1 cellular context compared by ENCODE assay signal in the genomic region with DNA sequence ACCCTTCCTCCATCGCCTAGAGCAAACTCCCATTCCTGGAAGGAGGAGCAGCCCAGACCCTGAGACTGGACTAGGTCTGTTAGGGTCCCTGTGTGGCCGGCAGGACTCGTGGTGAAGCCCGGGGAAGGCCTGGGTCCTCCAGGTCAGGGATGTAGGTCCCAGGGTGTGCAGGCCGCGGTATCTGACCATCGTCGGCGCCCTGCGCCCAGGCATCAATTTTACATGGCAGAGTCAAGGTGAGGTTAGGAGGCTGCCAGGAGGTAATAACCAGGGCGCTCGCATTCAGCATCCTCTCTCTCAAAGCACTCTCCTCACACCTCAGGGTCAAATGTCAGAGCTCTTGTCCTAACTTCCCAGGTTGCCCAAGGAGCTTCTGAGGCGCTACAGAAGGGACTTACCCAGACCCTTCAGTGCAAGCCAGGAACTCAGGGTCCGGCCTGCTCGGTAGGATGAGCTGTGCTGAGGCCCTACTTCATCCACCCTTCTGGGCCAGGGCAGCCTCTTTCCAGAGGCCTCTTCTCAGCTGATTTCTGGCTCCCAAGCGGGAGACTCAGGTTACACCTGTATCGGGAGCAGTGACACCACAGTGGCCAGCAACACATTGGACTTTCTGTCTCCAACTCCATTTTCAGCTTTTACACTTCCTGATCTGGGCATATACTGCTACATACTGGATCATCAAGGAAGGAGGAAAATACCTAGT.
TF ChIP-seq lines count a peak whose summit lies in the region.

No MANE protein-coding gene starts in this region.

TF ChIP-seq in SK-N-SH treated with all-trans-retinoic acid at 6 μM for 48 hours, 23 proteins besides CTCF, POLR2A, EP300 and RAD21 (continued from another document):
- TF ChIP-seq TSHZ2 (CRISPR knock-in tag; IDR thresholded peaks at IDR 0.05) (no peak), ISL1 (CRISPR knock-in tag; IDR thresholded peaks at IDR 0.05) (no peak), POU6F1 (CRISPR knock-in tag; IDR thresholded peaks at IDR 0.05; ENCODE audit: borderline replicate concordance, low read depth) (no peak), GLIS3 (CRISPR knock-in tag; IDR thresholded peaks at IDR 0.05) (no peak), RARB (CRISPR knock-in tag; IDR thresholded peaks at IDR 0.05) (no peak), ZNF8 (CRISPR knock-in tag; IDR thresholded peaks at IDR 0.05) (no peak)
TF ChIP-seq in SK-N-SH treated with all-trans-retinoic acid at 6 μM for 48 hours: peak in this region for 0.
